ENCODE assay signal across 7 cellular contexts in the genomic region with DNA sequence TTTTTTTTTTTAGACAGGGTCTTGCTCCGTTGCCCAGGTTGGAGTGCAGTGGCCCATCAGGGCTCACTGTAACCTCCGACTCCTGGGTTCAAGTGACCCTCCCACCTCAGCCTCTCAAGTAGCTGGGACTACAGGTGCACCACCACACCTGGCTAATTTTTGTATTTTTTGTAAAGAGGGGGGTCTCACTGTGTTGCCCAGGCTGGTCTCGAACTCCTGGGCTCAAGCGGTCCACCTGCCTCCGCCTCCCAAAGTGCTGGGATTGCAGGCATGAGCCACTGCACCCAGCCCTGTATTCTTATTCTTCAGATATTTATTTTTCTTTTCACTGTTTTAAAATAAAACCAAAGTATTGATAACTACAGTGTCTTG. TPM values are rescaled to one million over a fixed set of nuclear protein-coding genes. Genes with fewer than 3 reads are reported as not detected.
"Had no signal": no experiment of that assay in that cellular context is flagged by ENCODE, and none has a peak within 500 bp of the region (broad histone marks: within the 10 kb centered on the region; RNA-seq: fewer than 3 reads in every experiment).

No MANE protein-coding gene starts in this region.

RNA-seq across cellular contexts. Expression of a gene that starts 11.0 kb away (rescaled TPM):
- total RNA-seq: activated naive CD4-positive, alpha-beta T cell treated with anti-CD3 and anti-CD28 coated beads, Interleukin-2, amount 50 U/mL, for 72 hours; naive thymus-derived CD4-positive, alpha-beta T cell; SK-MEL-5 had no signal
- polyA plus RNA-seq: naive thymus-derived CD4-positive, alpha-beta T cell had no signal

RNA-seq across cellular contexts. Expression of a gene that starts 30.2 kb away (rescaled TPM):
- total RNA-seq: activated naive CD4-positive, alpha-beta T cell treated with anti-CD3 and anti-CD28 coated beads, Interleukin-2, amount 50 U/mL, for 72 hours; activated T-cell treated with anti-CD3 and anti-CD28 coated beads, Interleukin-2, amount 50 U/mL, for 4 hours; bronchial epithelial cell; epithelial cell of proximal tubule; left lobe of liver; naive thymus-derived CD4-positive, alpha-beta T cell; SK-MEL-5 had no signal
- polyA plus RNA-seq: naive thymus-derived CD4-positive, alpha-beta T cell had no signal
